ENCODE assay signal across 16 cellular contexts in the genomic region with DNA sequence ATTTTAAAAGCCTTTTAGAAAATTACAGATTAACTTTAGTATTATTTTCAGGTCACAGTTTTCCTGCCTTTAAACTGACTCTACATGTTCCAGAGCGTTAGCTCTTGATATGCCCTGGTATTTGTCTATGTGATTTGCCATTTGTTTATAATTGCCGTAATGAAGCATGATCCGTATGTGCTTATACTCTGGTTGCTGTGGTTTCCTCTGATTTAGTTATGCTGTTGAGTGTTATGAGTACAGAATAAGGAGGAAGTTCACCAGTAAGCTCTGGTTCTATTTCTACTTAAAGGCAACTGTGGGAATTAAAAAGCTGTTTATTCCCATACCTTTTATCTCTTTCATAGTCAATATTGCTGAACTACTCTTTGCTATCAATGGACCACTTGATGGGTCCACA.
DNase-seq lines count a peak whose midpoint lies in the region; ATAC-seq and TF ChIP-seq lines count a peak whose summit lies in the region.
"Had no signal": no experiment of that assay in that cellular context is flagged by ENCODE, and none has a peak within 500 bp of the region (broad histone marks: within the 10 kb centered on the region; RNA-seq: fewer than 3 reads in every experiment).

No MANE protein-coding gene starts in this region.

- TF ChIP-seq CTCF in upper lobe of right lung (IDR thresholded peaks at IDR 0.05) = no peak

- no peaks in the 10 kb centered on the region for H3K9me3 ChIP-seq in upper lobe of right lung
- H3K9me3 ChIP-seq: A549, Caco-2 had no signal

- no peaks in the 10 kb centered on the region for H3K36me3 ChIP-seq in upper lobe of right lung

- intact Hi-C loops in upper lobe of right lung (cut with DNase I) = no loop called here
- intact Hi-C loops in head of caudate nucleus (cut with DNase I) = no loop called here

- no peak overlapping the region for H3K27ac ChIP-seq in upper lobe of right lung
- H3K27ac ChIP-seq: A549, KMS-11 had no signal

- peak; percentile 38 for ATAC-seq in upper lobe of right lung
- ATAC-seq in GM18868 (IDR thresholded peaks at IDR 0.05; ENCODE audit: unreplicated experiment) = no peak
- ATAC-seq: A549 had no signal

- no peaks in the 10 kb centered on the region for H3K4me1 ChIP-seq in upper lobe of right lung
- H3K4me1 ChIP-seq: A549 had no signal

- DNase-seq in NCI-H510A treated with DMSO at 0.1 percent for 48 hours (lab: John Stamatoyannopoulos, UW) (peak; percentile 53), NCI-H510A (lab: John Stamatoyannopoulos, UW) (no peak), NCI-H69 (lab: John Stamatoyannopoulos, UW) (peak; percentile 26), amniotic epithelial cell (ENCODE audit: low read depth) (peak; percentile 53), upper lobe of right lung (no peak), H4 (ENCODE audit: low spot score) (no peak), head of caudate nucleus (no peak)
- DNase-seq: Caco-2; CD4-positive, alpha-beta T cell; H7; NCI-H1105; NCI-H2227 treated with DMSO at 0.1 percent for 48 hours; NCI-H524 treated with DMSO at 0.1 percent for 48 hours had no signal

- H3K27me3 ChIP-seq in upper lobe of right lung = no peaks in the 10 kb centered on the region

- no peak overlapping the region for H3K4me3 ChIP-seq in upper lobe of right lung
- H3K4me3 ChIP-seq: A549 had no signal

Comparison
In these comparisons a context has a peak if more than half of its experiments do, and no peak if none do; other contexts are left out.
1. DNase-seq: peak in NCI-H510A treated with DMSO at 0.1 percent for 48 hours (single experiment), NCI-H69 (single experiment) and amniotic epithelial cell (single experiment); none in NCI-H510A (single experiment), upper lobe of right lung (single experiment), H4 (single experiment) and head of caudate nucleus (0 of 42).